In genomic region chr4:10091531-10092181, GRCh38 we compare ENCODE assay signal across 1 cellular context.
TF ChIP-seq lines count a peak whose summit lies in the region.

No MANE protein-coding gene starts in this region.

TF ChIP-seq in GM12878, 131 proteins besides CTCF, POLR2A, EP300 and RAD21:
- TF ChIP-seq SREBF2 (IDR thresholded peaks at IDR 0.05; ENCODE audit: low read length): no peak
- TF ChIP-seq POLR2AphosphoS5 (IDR thresholded peaks at IDR 0.05; ENCODE audit: low read length): 0 out of 2 replicates have a peak, but pooled peaks have one; percentile 28
TF ChIP-seq in GM12878: peak in this region for 1.
